27 cellular contexts compared by ENCODE assay signal in genomic region chr21:26089730-26090129, GRCh38.
"Had no signal": no experiment of that assay in that cellular context is flagged by ENCODE, and none has a peak within 500 bp of the region (broad histone marks: within the 10 kb centered on the region; RNA-seq: fewer than 3 reads in every experiment).

No MANE protein-coding gene starts in this region.

- H3K4me1 ChIP-seq: pancreas, prostate gland, spleen, testis, uterus had no signal

- DNase-seq: head of caudate nucleus; hippocampal formation; kidney; left ventricle myocardium inferior; midbrain; mucosa of descending colon; naive thymus-derived CD4-positive, alpha-beta T cell; nucleus accumbens; pancreas; posterior cingulate gyrus; retina; right cardiac atrium; spleen; stimulated activated CD4-positive, alpha-beta T cell treated with anti-CD3 and anti-CD28 coated beads, Interleukin-4, amount 100 ng/mL, for 24 hours; stimulated activated naive CD4-positive, alpha-beta T cell treated with Interleukin-2 at 50 U/mL for 16 hours; stimulated activated naive CD8-positive, alpha-beta T cell treated with anti-CD3 and anti-CD28 coated beads, Interleukin-15, amount 100 ng/mL, for 72 hours; testis; thyroid gland; uterus had no signal

- H3K27ac Mint-ChIP-seq: memory B cell; naive thymus-derived CD4-positive, alpha-beta T cell; natural killer cell treated with Interleukin-12 subunit alpha and Interleukin-12 subunit beta and Interleukin-15 and Interleukin-18, amount 100 ng/mL, for 72 hours; stimulated activated effector memory CD8-positive, alpha-beta T cell treated with anti-CD3 and anti-CD28 coated beads, Interleukin-12 subunit alpha, Interleukin-12 subunit beta, amount 100 ng/mL, for 72 hours; type B pancreatic cell had no signal

- H3K27me3 ChIP-seq: pancreas, spleen, testis, thyroid gland, uterus had no signal

- H3K27ac ChIP-seq: left ventricle myocardium inferior, pancreas, prostate gland, skin epidermis, spleen, testis, thyroid gland, uterus had no signal

- H3K9me3 ChIP-seq: left ventricle myocardium inferior, mucosa of descending colon, pancreas, prostate gland, spleen, testis, thyroid gland, uterus had no signal

- H3K36me3 ChIP-seq: pancreas, prostate gland, uterus had no signal

- H3K4me3 Mint-ChIP-seq: memory B cell; naive thymus-derived CD4-positive, alpha-beta T cell; natural killer cell treated with Interleukin-12 subunit alpha and Interleukin-12 subunit beta and Interleukin-15 and Interleukin-18, amount 100 ng/mL, for 72 hours; stimulated activated effector memory CD8-positive, alpha-beta T cell treated with anti-CD3 and anti-CD28 coated beads, Interleukin-12 subunit alpha, Interleukin-12 subunit beta, amount 100 ng/mL, for 72 hours; stimulated activated naive CD8-positive, alpha-beta T cell treated with anti-CD3 and anti-CD28 coated beads, Interleukin-15, amount 100 ng/mL, for 72 hours; type B pancreatic cell had no signal

- H3K9me3 Mint-ChIP-seq: memory B cell; naive thymus-derived CD4-positive, alpha-beta T cell; natural killer cell treated with Interleukin-12 subunit alpha and Interleukin-12 subunit beta and Interleukin-15 and Interleukin-18, amount 100 ng/mL, for 72 hours; stimulated activated naive CD8-positive, alpha-beta T cell treated with anti-CD3 and anti-CD28 coated beads, Interleukin-15, amount 100 ng/mL, for 72 hours; type B pancreatic cell had no signal

- FAIRE-seq: kidney, pancreas had no signal

- H3K4me3 ChIP-seq: left ventricle myocardium inferior, lung, mucosa of descending colon, pancreas, prostate gland, skin epidermis, spleen, testis, thyroid gland, uterus had no signal

- H3K36me3 Mint-ChIP-seq: memory B cell; natural killer cell treated with Interleukin-12 subunit alpha and Interleukin-12 subunit beta and Interleukin-15 and Interleukin-18, amount 100 ng/mL, for 72 hours; stimulated activated effector memory CD8-positive, alpha-beta T cell treated with anti-CD3 and anti-CD28 coated beads, Interleukin-12 subunit alpha, Interleukin-12 subunit beta, amount 100 ng/mL, for 72 hours had no signal

- H3K4me1 Mint-ChIP-seq: stimulated activated effector memory CD8-positive, alpha-beta T cell treated with anti-CD3 and anti-CD28 coated beads, Interleukin-12 subunit alpha, Interleukin-12 subunit beta, amount 100 ng/mL, for 72 hours; stimulated activated naive CD8-positive, alpha-beta T cell treated with anti-CD3 and anti-CD28 coated beads, Interleukin-15, amount 100 ng/mL, for 72 hours had no signal

- H3K27me3 Mint-ChIP-seq: memory B cell; naive thymus-derived CD4-positive, alpha-beta T cell; stimulated activated naive CD8-positive, alpha-beta T cell treated with anti-CD3 and anti-CD28 coated beads, Interleukin-15, amount 100 ng/mL, for 72 hours; type B pancreatic cell had no signal

- ATAC-seq: mucosa of descending colon; naive thymus-derived CD4-positive, alpha-beta T cell; natural killer cell treated with Interleukin-12 subunit alpha and Interleukin-12 subunit beta and Interleukin-15 and Interleukin-18, amount 100 ng/mL, for 72 hours; pancreas; right cardiac atrium; sciatic nerve; stimulated activated effector memory CD8-positive, alpha-beta T cell treated with anti-CD3 and anti-CD28 coated beads, Interleukin-12 subunit alpha, Interleukin-12 subunit beta, amount 100 ng/mL, for 72 hours; stimulated activated naive CD8-positive, alpha-beta T cell treated with anti-CD3 and anti-CD28 coated beads, Interleukin-15, amount 100 ng/mL, for 72 hours had no signal
